In the genomic region with DNA sequence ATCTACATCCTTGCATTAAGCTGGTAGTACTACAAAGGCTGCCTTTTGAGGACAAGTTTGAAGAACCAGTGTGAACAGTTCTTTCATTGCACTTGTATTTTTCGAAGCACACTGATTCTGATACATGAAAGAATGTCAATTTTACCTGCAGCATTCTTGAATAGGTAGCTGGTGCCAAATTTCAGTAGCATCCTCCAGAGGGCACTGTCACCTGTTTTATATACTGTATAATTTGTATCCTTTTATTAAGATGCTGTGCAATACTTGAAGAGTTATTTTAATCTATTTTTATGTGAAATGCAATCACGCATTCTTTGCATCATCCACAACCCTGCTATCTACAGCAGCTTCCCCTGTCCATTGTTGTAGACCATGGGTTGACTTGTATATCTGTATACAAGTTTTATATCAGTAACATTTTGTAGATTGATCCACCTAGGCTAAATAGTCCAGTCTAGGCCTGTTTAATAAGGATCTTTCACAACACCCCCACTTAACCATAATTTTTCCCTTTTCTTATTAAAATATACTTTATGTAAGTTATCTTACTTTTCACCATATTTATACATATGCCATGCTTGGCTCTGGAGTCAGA, we compare ENCODE assay signal across 1 cellular context.
TF ChIP-seq lines count a peak whose summit lies in the region.

No MANE protein-coding gene starts in this region.

TF ChIP-seq in WTC11, 78 proteins besides CTCF, POLR2A, EP300 and RAD21 (continued from another document):
- TF ChIP-seq, protein P1, sequence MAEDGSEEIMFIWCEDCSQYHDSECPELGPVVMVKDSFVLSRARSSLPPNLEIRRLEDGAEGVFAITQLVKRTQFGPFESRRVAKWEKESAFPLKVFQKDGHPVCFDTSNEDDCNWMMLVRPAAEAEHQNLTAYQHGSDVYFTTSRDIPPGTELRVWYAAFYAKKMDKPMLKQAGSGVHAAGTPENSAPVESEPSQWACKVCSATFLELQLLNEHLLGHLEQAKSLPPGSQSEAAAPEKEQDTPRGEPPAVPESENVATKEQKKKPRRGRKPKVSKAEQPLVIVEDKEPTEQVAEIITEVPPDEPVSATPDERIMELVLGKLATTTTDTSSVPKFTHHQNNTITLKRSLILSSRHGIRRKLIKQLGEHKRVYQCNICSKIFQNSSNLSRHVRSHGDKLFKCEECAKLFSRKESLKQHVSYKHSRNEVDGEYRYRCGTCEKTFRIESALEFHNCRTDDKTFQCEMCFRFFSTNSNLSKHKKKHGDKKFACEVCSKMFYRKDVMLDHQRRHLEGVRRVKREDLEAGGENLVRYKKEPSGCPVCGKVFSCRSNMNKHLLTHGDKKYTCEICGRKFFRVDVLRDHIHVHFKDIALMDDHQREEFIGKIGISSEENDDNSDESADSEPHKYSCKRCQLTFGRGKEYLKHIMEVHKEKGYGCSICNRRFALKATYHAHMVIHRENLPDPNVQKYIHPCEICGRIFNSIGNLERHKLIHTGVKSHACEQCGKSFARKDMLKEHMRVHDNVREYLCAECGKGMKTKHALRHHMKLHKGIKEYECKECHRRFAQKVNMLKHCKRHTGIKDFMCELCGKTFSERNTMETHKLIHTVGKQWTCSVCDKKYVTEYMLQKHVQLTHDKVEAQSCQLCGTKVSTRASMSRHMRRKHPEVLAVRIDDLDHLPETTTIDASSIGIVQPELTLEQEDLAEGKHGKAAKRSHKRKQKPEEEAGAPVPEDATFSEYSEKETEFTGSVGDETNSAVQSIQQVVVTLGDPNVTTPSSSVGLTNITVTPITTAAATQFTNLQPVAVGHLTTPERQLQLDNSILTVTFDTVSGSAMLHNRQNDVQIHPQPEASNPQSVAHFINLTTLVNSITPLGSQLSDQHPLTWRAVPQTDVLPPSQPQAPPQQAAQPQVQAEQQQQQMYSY (CRISPR knock-in tag; IDR thresholded peaks at IDR 0.05) = no peak
